ENCODE assay signal across 19 cellular contexts in genomic region chr13:107842562-107843180, GRCh38.
A peak's percentile ranks its signal among the peaks of the same experiment; 100 is the strongest.
DNase-seq lines count a peak whose midpoint lies in the region; ATAC-seq and TF ChIP-seq lines count a peak whose summit lies in the region.
"Had no signal": no experiment of that assay in that cellular context is flagged by ENCODE, and none has a peak within 500 bp of the region (broad histone marks: within the 10 kb centered on the region; RNA-seq: fewer than 3 reads in every experiment).

No MANE protein-coding gene starts in this region.

- dilution Hi-C loops in mammary epithelial cell (cut with HindIII; ENCODE audit: low sequenced_read_pairs): no loop called here

- no peak overlapping the region for H2AFZ ChIP-seq in mammary epithelial cell (ENCODE audit: low read depth, low read length)

- H3K4me1 ChIP-seq in mammary epithelial cell (ENCODE audit: insufficient read depth, low read length): no peaks in the 10 kb centered on the region
- H3K4me1 ChIP-seq: sigmoid colon, vagina had no signal

- H3K4me3 ChIP-seq in mammary epithelial cell (replicated peaks in 1 of 3; ENCODE audit: insufficient read depth in 1 of 3, low read depth in 2 of 3, low read length in 3 of 3) (no peak overlapping the region), kidney epithelial cell (ENCODE audit: low read depth, low read length) (no peak overlapping the region)
- H3K4me3 ChIP-seq: cardiac muscle cell, sigmoid colon, vagina had no signal

- CTCF ChIA-PET in mammary epithelial cell (lab: Charles Lee; ENCODE audit: low non-redundant PET): interaction anchor here (0.7 kb wide), 1 partner anchor 305 kb away, joined by 3 read pairs; no protein-coding TSS in a partner anchor

- H3K9me3 ChIP-seq in mammary epithelial cell (replicated peaks; ENCODE audit: insufficient read depth, low read length): no peaks in the 10 kb centered on the region
- H3K9me3 ChIP-seq: sigmoid colon, vagina had no signal

- H3K36me3 ChIP-seq in mammary epithelial cell (ENCODE audit: insufficient read depth, low read length): no peaks in the 10 kb centered on the region
- no peaks in the 10 kb centered on the region for H3K36me3 ChIP-seq in kidney epithelial cell (ENCODE audit: control insufficient read depth, insufficient read depth, low read length)
- H3K36me3 ChIP-seq: cardiac muscle cell, sigmoid colon, vagina had no signal

- BruUV-seq in mammary epithelial cell (replicated peaks; lab: Mats Ljungman, UMichigan): no TSS peak

- ATAC-seq in HG03432 (IDR thresholded peaks at IDR 0.05; ENCODE audit: unreplicated experiment): no peak

- no peak overlapping the region for H3K4me2 ChIP-seq in mammary epithelial cell (ENCODE audit: insufficient read depth, low read depth, low read length)

- DNase-seq in Daoy (ENCODE audit: low read depth): peak; percentile 23
- DNase-seq in NCI-H82 (lab: John Stamatoyannopoulos, UW): peak; percentile 92
- DNase-seq in mammary epithelial cell: peak; percentile 30
- peak; percentile 63 for DNase-seq in kidney epithelial cell (ENCODE audit: low read depth)
- DNase-seq in COLO829 (ENCODE audit: low spot score): no peak
- no peak for DNase-seq in HuH-7.5 (ENCODE audit: low spot score)
- DNase-seq in head of caudate nucleus: no peak
- DNase-seq: activated naive CD4-positive, alpha-beta T cell treated with anti-CD3 and anti-CD28 coated beads, Interleukin-2, amount 50 U/mL, for 16 hours; activated T-cell treated with anti-CD3 and anti-CD28 coated beads for 4 hours; CD8-positive, alpha-beta memory T cell; effector memory CD4-positive, alpha-beta T cell; NCI-H2029 treated with DMSO at 0.1 percent for 48 hours; NCI-H510A treated with DMSO at 0.1 percent for 48 hours; occipital lobe; OCI-M1; sigmoid colon had no signal

- H3K79me2 ChIP-seq in mammary epithelial cell (ENCODE audit: insufficient read depth, low read length): no peaks in the 10 kb centered on the region

- no peaks in the 10 kb centered on the region for H4K20me1 ChIP-seq in mammary epithelial cell (ENCODE audit: insufficient read depth, low read length)

- 4% methylated on average over 3 of the region's 3 CpGs for WGBS in mammary epithelial cell (ENCODE audit: low coverage, missing lambda C conversion rate)

- H3K9ac ChIP-seq in mammary epithelial cell (ENCODE audit: insufficient read depth, low read length): no peak overlapping the region

- in situ Hi-C loops in mammary epithelial cell (cut with MboI; ENCODE audit: low sequenced_read_pairs in 2 of 2): no loop called here

- intact Hi-C loops in mammary epithelial cell (cut with micrococcal nuclease) (no loop called here), head of caudate nucleus (cut with DNase I) (no loop called here)

- no peak overlapping the region for H3K27ac ChIP-seq in mammary epithelial cell (ENCODE audit: insufficient read depth, low read depth, low read length)
- H3K27ac ChIP-seq: cardiac muscle cell, sigmoid colon, vagina had no signal

- TF ChIP-seq CTCF in mammary epithelial cell (conservative IDR thresholded peaks at IDR 0.05 in 1 of 2, IDR thresholded peaks at IDR 0.05 in 1 of 2; ENCODE audit: extremely low read depth in 1 of 2, insufficient read depth in 1 of 2, low read depth in 1 of 2, low read length in 2 of 2) (no peak), kidney epithelial cell (IDR thresholded peaks at IDR 0.05; ENCODE audit: insufficient read depth, low read length, poor library complexity, severe bottlenecking) (no peak)

- peaks cover 1% of the 10 kb centered on the region for H3K27me3 ChIP-seq in mammary epithelial cell (ENCODE audit: insufficient read depth, low read length)
- H3K27me3 ChIP-seq in kidney epithelial cell (ENCODE audit: control insufficient read depth, insufficient read depth, low read length): no peaks in the 10 kb centered on the region
- H3K27me3 ChIP-seq: cardiac muscle cell, sigmoid colon, vagina had no signal

Comparison
In these comparisons a context has a peak if more than half of its experiments do, and no peak if none do; other contexts are left out.
1. DNase-seq: peak in Daoy (single experiment), NCI-H82 (single experiment), mammary epithelial cell (single experiment) and kidney epithelial cell (single experiment); none in COLO829 (single experiment), HuH-7.5 (single experiment) and head of caudate nucleus (0 of 42).